ENCODE assay signal across 1 cellular context in the genomic region with DNA sequence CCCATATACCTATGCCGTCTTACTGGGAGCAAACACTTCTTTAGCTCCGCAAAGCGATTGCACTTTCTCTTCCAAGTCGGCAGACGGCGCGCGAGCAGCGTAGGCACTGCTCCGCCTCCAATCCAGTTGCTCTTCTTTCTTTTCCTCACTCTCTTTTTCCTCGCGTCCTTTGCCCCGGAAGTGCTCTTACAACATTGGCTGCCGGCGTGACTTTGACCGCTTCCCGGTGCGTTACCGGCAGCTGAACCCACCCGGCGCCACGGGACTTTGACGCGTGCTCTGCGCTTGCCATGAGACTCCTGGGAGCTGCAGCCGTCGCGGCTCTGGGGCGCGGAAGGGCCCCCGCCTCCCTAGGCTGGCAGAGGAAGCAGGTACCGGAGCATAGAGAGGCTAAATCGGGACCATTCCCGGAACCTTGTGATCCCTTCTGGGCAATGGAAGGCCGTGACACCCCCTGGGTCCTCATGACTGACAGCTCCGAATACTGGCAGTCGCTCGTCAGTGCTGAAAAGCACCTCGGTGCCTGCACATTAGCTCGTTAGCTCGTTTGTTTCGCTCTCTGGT.
TF ChIP-seq lines count a peak whose summit lies in the region.

A gene (plus strand): TSS at position 183 of the 564 bp plus-strand sequence. CDS start 108 bp downstream, at position 291.

TF ChIP-seq in HCT116, 20 proteins besides CTCF, POLR2A, EP300 and RAD21 (continued from another document):
- peak; percentile 47; the same call in 1 of the 2 replicates for TF ChIP-seq EGR1 (IDR thresholded peaks at IDR 0.05; ENCODE audit: low read depth)
- TF ChIP-seq SRF (IDR thresholded peaks at IDR 0.05; ENCODE audit: low read depth): peak; percentile 61
- TF ChIP-seq SP1 (IDR thresholded peaks at IDR 0.05; ENCODE audit: low read depth): peak; percentile 87
- no peak for TF ChIP-seq EZH2phosphoT487 (IDR thresholded peaks at IDR 0.05; ENCODE audit: borderline replicate concordance)
- no peak; the same call in 1 of the 2 replicates for TF ChIP-seq JUND (IDR thresholded peaks at IDR 0.05)
- TF ChIP-seq ZNF274 (IDR thresholded peaks at IDR 0.05; ENCODE audit: low read depth, low read length): no peak
- TF ChIP-seq ELF1 (IDR thresholded peaks at IDR 0.05; ENCODE audit: borderline replicate concordance, low read depth): peak; percentile 82
